ENCODE assay signal across 18 cellular contexts in the genomic region with DNA sequence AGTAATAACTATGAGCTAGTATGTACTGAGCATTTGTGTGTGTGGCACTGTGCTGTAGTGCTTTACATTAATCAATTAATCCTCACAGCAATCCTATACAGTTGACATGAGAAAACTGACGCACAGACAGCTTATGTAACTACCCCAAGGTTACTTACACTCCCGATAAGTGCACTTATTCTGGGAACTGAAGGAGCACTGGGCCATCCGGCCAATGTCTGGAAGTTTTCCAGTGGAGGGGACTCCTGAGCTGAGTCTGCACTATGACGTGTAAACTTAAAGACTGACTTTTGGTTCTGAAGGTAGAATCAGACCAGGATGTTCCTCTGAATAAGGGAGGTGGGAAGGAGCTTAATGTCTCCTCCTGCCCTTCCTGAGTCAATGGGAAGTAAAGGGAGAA. TPM values are rescaled to one million over a fixed set of nuclear protein-coding genes. Genes with fewer than 3 reads are reported as not detected.
A peak's percentile ranks its signal among the peaks of the same experiment; 100 is the strongest.
DNase-seq lines count a peak whose midpoint lies in the region; TF ChIP-seq lines count a peak whose summit lies in the region.
"Had no signal": no experiment of that assay in that cellular context is flagged by ENCODE, and none has a peak within 500 bp of the region (broad histone marks: within the 10 kb centered on the region; RNA-seq: fewer than 3 reads in every experiment).

No MANE protein-coding gene starts in this region.

- H3K9me3 Mint-ChIP-seq in endothelial cell (ENCODE audit: unreplicated experiment) (no peaks in the 10 kb centered on the region), nephron (no peaks in the 10 kb centered on the region)
- H3K9me3 Mint-ChIP-seq in activated naive CD4-positive, alpha-beta T cell treated with anti-CD3 and anti-CD28 coated beads, Interleukin-2, amount 10 ng/mL, durations not matched to agents 7 days and 5 days = no peaks in the 10 kb centered on the region
- H3K9me3 Mint-ChIP-seq: CD8-positive, alpha-beta T cell had no signal

- CTCF ChIA-PET in activated naive CD4-positive, alpha-beta T cell treated with anti-CD3 and anti-CD28 coated beads, Interleukin-2, amount 10 ng/mL, durations not matched to agents 7 days and 5 days (lab: Charles Lee) = interaction anchor here (1.3 kb wide), 1 partner anchor 13 kb away, joined by 5 read pairs; the partner anchor contains the start of gene TRABD2B

- H3F3A ChIP-seq in MM.1S (ENCODE audit: insufficient read depth, low read length) = no peaks in the 10 kb centered on the region

- H3K27me3 ChIP-seq in BLaER1 (peaks cover 5% of the 10 kb centered on the region), MM.1S (replicated peaks; ENCODE audit: insufficient read depth, low read length) (no peaks in the 10 kb centered on the region; the same call in 1 of the 2 replicates), hepatocyte (peaks cover 27% of the 10 kb centered on the region)
- H3K27me3 ChIP-seq: SJSA1 had no signal

- peaks cover 5% of the 10 kb centered on the region for H3K36me3 Mint-ChIP-seq in endothelial cell (ENCODE audit: low read depth, unreplicated experiment)
- peaks cover 55% of the 10 kb centered on the region for H3K36me3 Mint-ChIP-seq in nephron (ENCODE audit: low read depth)
- no peaks in the 10 kb centered on the region for H3K36me3 Mint-ChIP-seq in activated naive CD4-positive, alpha-beta T cell treated with anti-CD3 and anti-CD28 coated beads, Interleukin-2, amount 10 ng/mL, durations not matched to agents 7 days and 5 days
- H3K36me3 Mint-ChIP-seq: CD8-positive, alpha-beta T cell had no signal

- H4K20me1 ChIP-seq in BLaER1 = no peaks in the 10 kb centered on the region
- no peaks in the 10 kb centered on the region for H4K20me1 ChIP-seq in MM.1S (ENCODE audit: insufficient read depth, low read length)
- no peaks in the 10 kb centered on the region for H4K20me1 ChIP-seq in hepatocyte (ENCODE audit: insufficient read depth, poor library complexity, severe bottlenecking)

- no peaks in the 10 kb centered on the region for H3K36me3 ChIP-seq in BLaER1
- no peaks in the 10 kb centered on the region for H3K36me3 ChIP-seq in MM.1S (replicated peaks; ENCODE audit: insufficient read depth, low read length)
- H3K36me3 ChIP-seq in hepatocyte (replicated peaks; ENCODE audit: insufficient read depth, low read depth) = no peaks in the 10 kb centered on the region
- H3K36me3 ChIP-seq: SJSA1 had no signal

- H3K4me3 Mint-ChIP-seq in endothelial cell (ENCODE audit: unreplicated experiment) (peak overlapping the region; percentile 84), nephron (peak overlapping the region in 2 of 3 experiments; percentile 22 to 55)
- H3K4me3 Mint-ChIP-seq in activated naive CD4-positive, alpha-beta T cell treated with anti-CD3 and anti-CD28 coated beads, Interleukin-2, amount 10 ng/mL, durations not matched to agents 7 days and 5 days = no peak overlapping the region
- H3K4me3 Mint-ChIP-seq: CD8-positive, alpha-beta T cell; HFFc6 had no signal

- H3K27ac ChIP-seq in BLaER1 = no peak overlapping the region
- no peak overlapping the region for H3K27ac ChIP-seq in MM.1S (ENCODE audit: low read length)
- no peak overlapping the region for H3K27ac ChIP-seq in hepatocyte
- H3K27ac ChIP-seq: PC-9, SJSA1 had no signal

- H3K79me2 ChIP-seq in MM.1S (ENCODE audit: low read length) = no peaks in the 10 kb centered on the region
- no peaks in the 10 kb centered on the region for H3K79me2 ChIP-seq in hepatocyte

- 92% methylated on average over 4 of the region's 4 CpGs for WGBS in hepatocyte (ENCODE audit: low lambda C conversion rate, missing lambda C conversion rate)

- H2AFZ ChIP-seq in MM.1S (ENCODE audit: low read length) (no peak overlapping the region), hepatocyte (no peak overlapping the region)
- H2AFZ ChIP-seq: PC-9 had no signal

- H3K4me2 ChIP-seq in BLaER1 (peak overlapping the region; percentile 74), MM.1S (ENCODE audit: low read depth, low read length) (peak overlapping the region; percentile 50; the same call in 1 of the 2 replicates), hepatocyte (no peak overlapping the region)
- H3K4me2 ChIP-seq: PC-9 had no signal

- H3K4me1 ChIP-seq in BLaER1 (peaks cover 34% of the 10 kb centered on the region), MM.1S (ENCODE audit: low read length) (peaks cover 11% of the 10 kb centered on the region), hepatocyte (ENCODE audit: insufficient read depth) (peaks cover 14% of the 10 kb centered on the region)

- H3K27ac Mint-ChIP-seq in endothelial cell (ENCODE audit: unreplicated experiment) (peak overlapping the region; percentile 27), nephron (peak overlapping the region; percentile 6 to 33 (median 11))
- H3K27ac Mint-ChIP-seq in activated naive CD4-positive, alpha-beta T cell treated with anti-CD3 and anti-CD28 coated beads, Interleukin-2, amount 10 ng/mL, durations not matched to agents 7 days and 5 days = no peak overlapping the region
- H3K27ac Mint-ChIP-seq: CD8-positive, alpha-beta T cell; HFFc6 had no signal

- H3K9ac ChIP-seq in BLaER1 = no peak overlapping the region
- no peak overlapping the region for H3K9ac ChIP-seq in MM.1S (ENCODE audit: low read length)

- H3K4me1 Mint-ChIP-seq in endothelial cell (ENCODE audit: unreplicated experiment) (peaks cover 16% of the 10 kb centered on the region), nephron (peaks cover 48% of the 10 kb centered on the region)
- H3K4me1 Mint-ChIP-seq in activated naive CD4-positive, alpha-beta T cell treated with anti-CD3 and anti-CD28 coated beads, Interleukin-2, amount 10 ng/mL, durations not matched to agents 7 days and 5 days = peaks cover 7% of the 10 kb centered on the region

- H3K27me3 Mint-ChIP-seq in endothelial cell (ENCODE audit: unreplicated experiment) (peaks cover 9% of the 10 kb centered on the region), nephron (ENCODE audit: low read depth) (peaks cover 68% of the 10 kb centered on the region)
- H3K27me3 Mint-ChIP-seq in activated naive CD4-positive, alpha-beta T cell treated with anti-CD3 and anti-CD28 coated beads, Interleukin-2, amount 10 ng/mL, durations not matched to agents 7 days and 5 days = peaks cover 68% of the 10 kb centered on the region

- H3K9me3 ChIP-seq in BLaER1 (no peaks in the 10 kb centered on the region), MM.1S (replicated peaks; ENCODE audit: insufficient read depth, low read length) (no peaks in the 10 kb centered on the region), hepatocyte (ENCODE audit: low read depth) (no peaks in the 10 kb centered on the region)
- H3K9me3 ChIP-seq: SJSA1 had no signal

- TF ChIP-seq CTCF in MM.1S (IDR thresholded peaks at IDR 0.05; ENCODE audit: low read length) = no peak
- no peak for TF ChIP-seq CTCF in endothelial cell (IDR thresholded peaks at IDR 0.05; ENCODE audit: unreplicated experiment)
- no peak for TF ChIP-seq CTCF in nephron (IDR thresholded peaks at IDR 0.05; ENCODE audit: unreplicated experiment in 3 of 3)
- no peak for TF ChIP-seq CTCF in hepatocyte (IDR thresholded peaks at IDR 0.05; ENCODE audit: poor library complexity)

- DNase-seq in MM.1S (no peak), endothelial cell (ENCODE audit: low spot score) (no peak), NCI-H1417 (lab: John Stamatoyannopoulos, UW) (no peak), hepatocyte (ENCODE audit: low spot score) (no peak)
- DNase-seq in activated naive CD4-positive, alpha-beta T cell treated with anti-CD3 and anti-CD28 coated beads, Interleukin-2, amount 10 ng/mL, durations not matched to agents 7 days and 5 days = no peak
- DNase-seq: CD8-positive, alpha-beta T cell; HFFc6; KG1; MV-4-11; NCI-H1417 treated with DMSO at 0.1 percent for 48 hours; NCI-H1930; NCI-H345; NCI-H524 treated with DMSO at 0.1 percent for 48 hours; PC-9 had no signal

- H3K9me2 ChIP-seq in MM.1S (replicated peaks; ENCODE audit: insufficient read depth, low read length) (no peaks in the 10 kb centered on the region), hepatocyte (replicated peaks; ENCODE audit: insufficient read depth) (no peaks in the 10 kb centered on the region)

- no peak overlapping the region for H3K4me3 ChIP-seq in BLaER1
- H3K4me3 ChIP-seq in MM.1S (ENCODE audit: low read length) = no peak overlapping the region
- no peak overlapping the region for H3K4me3 ChIP-seq in hepatocyte
- H3K4me3 ChIP-seq: PC-9, SJSA1 had no signal

RNA-seq across cellular contexts. Expression of gene TRABD2B, which starts 12.2 kb away (rescaled TPM):
- 1.0 TPM for total RNA-seq in endothelial cell (ENCODE audit: unreplicated experiment)
- 0.60 and 1.00 TPM in 2 replicates for total RNA-seq in hepatocyte
- 2.3 and 4.9 TPM in 2 replicates for polyA plus RNA-seq in hepatocyte
- total RNA-seq: CD8-positive, alpha-beta T cell; HFFc6; PC-9 had no signal
- polyA plus RNA-seq: BJ had no signal
